8 cellular contexts compared by ENCODE assay signal in genomic region chr13:85265296-85265695, GRCh38.
"Had no signal": no experiment of that assay in that cellular context is flagged by ENCODE, and none has a peak within 500 bp of the region (broad histone marks: within the 10 kb centered on the region; RNA-seq: fewer than 3 reads in every experiment).

No MANE protein-coding gene starts in this region.

- ATAC-seq: HepG2 had no signal

- DNase-seq: GM23248, GOT3, H9, HCEC 1CT, KBM-7 had no signal

- H3K27ac ChIP-seq: GM23248, HL-60, KMS-11 had no signal

- H3K4me3 ChIP-seq: GM23248 had no signal

- H3K4me2 ChIP-seq: KMS-11 had no signal

- H2AFZ ChIP-seq: GM23248 had no signal

- H3K9ac ChIP-seq: GM23248, KMS-11 had no signal

- FAIRE-seq: HepG2 had no signal
